2 cellular contexts compared by ENCODE assay signal in the genomic region with DNA sequence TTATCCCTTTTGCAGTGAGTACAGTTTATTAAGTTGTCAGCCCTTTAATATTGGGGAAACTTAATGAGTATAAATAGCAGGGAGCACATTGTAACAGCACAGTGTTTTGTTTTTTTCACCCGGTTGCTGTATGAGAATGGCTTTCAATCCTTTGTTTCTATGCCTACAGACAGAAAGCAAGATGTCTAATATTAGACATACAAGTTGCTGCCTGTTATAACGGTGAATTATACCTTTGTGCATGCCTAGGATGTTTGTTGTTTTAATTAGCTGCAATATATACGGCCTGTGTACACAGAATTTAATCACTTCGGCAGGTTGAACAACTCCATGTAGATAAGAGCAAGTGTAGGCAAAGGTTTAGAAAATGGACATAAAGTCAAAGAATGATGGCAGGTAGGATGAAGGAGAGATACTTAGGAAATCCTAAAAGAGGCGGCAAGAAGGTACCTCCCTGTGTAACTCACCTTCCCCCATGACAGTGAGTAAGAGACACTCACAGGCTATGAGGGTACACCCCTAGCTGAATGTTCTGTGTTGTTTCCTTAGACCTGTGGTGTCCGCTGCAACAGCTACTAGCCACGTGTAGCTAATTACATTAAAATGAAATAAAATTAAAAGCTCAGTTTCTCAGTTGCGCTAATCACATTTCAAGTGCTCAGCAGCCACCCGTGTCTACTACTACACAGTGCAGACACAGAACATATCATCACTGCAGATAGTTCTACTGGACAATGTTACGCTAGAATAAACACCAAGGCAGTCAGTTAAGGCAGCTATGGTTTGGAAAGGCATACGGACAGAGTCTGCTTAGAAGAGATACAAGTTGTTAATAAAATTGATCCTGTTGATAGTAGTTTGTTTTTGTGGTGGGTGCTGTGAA.
A peak's percentile ranks its signal among the peaks of the same experiment; 100 is the strongest.
TF ChIP-seq lines count a peak whose summit lies in the region.

No MANE protein-coding gene starts in this region.

TF ChIP-seq in GM12891, 5 proteins besides CTCF, POLR2A, EP300 and RAD21:
- TF ChIP-seq POLR2AphosphoS5 (IDR thresholded peaks at IDR 0.05; ENCODE audit: low read depth, low read length) (0 out of 2 replicates have a peak, but pooled peaks have one; percentile 62), PAX5 (IDR thresholded peaks at IDR 0.05; ENCODE audit: insufficient read depth, low read length, severe bottlenecking) (no peak)

TF ChIP-seq in H1, 55 proteins besides CTCF, POLR2A, EP300 and RAD21:
- TF ChIP-seq POLR2AphosphoS5 (IDR thresholded peaks at IDR 0.05; ENCODE audit: low read depth, low read length) (peak; percentile 40; the same call in 1 of the 2 replicates), TAF1 (IDR thresholded peaks at IDR 0.05; ENCODE audit: low read depth, low read length) (no peak), TBP (IDR thresholded peaks at IDR 0.05; ENCODE audit: low read depth, low read length) (no peak), JUND (IDR thresholded peaks at IDR 0.05; ENCODE audit: low read length) (no peak), CBX5 (IDR thresholded peaks at IDR 0.05; ENCODE audit: low read depth, low read length) (no peak), CHD1 (IDR thresholded peaks at IDR 0.05; ENCODE audit: low read depth, low read length) (no peak)
